Comparison of ENCODE assay signal across 1 cellular context in genomic region chr2:219300022-219300421, GRCh38.
TF ChIP-seq lines count a peak whose summit lies in the region.

No MANE protein-coding gene starts in this region.

TF ChIP-seq in GM23338, 12 proteins besides CTCF, POLR2A, EP300 and RAD21:
- TF ChIP-seq EZH2phosphoT487 (IDR thresholded peaks at IDR 0.05; ENCODE audit: unreplicated experiment), result no peak
- no peak for TF ChIP-seq ETS1 (IDR thresholded peaks at IDR 0.05)
- TF ChIP-seq CREB1 (CRISPR knock-in tag; IDR thresholded peaks at IDR 0.05; ENCODE audit: low read depth), result no peak
- TF ChIP-seq JUNB (IDR thresholded peaks at IDR 0.05; ENCODE audit: unreplicated experiment), result no peak
